ENCODE assay signal across 1 cellular context in genomic region chr17:17811381-17812210, GRCh38.
TF ChIP-seq lines count a peak whose summit lies in the region.

No MANE protein-coding gene starts in this region.

TF ChIP-seq in HepG2, 621 proteins besides CTCF, POLR2A, EP300 and RAD21 (continued from another document and continues in another):
- TF ChIP-seq, protein P1, sequence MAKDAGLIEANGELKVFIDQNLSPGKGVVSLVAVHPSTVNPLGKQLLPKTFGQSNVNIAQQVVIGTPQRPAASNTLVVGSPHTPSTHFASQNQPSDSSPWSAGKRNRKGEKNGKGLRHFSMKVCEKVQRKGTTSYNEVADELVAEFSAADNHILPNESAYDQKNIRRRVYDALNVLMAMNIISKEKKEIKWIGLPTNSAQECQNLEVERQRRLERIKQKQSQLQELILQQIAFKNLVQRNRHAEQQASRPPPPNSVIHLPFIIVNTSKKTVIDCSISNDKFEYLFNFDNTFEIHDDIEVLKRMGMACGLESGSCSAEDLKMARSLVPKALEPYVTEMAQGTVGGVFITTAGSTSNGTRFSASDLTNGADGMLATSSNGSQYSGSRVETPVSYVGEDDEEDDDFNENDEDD (CRISPR knock-in tag; IDR thresholded peaks at IDR 0.05; ENCODE audit: borderline replicate concordance) = 0 out of 2 replicates have a peak, but pooled peaks have one; percentile 38
- TF ChIP-seq, protein P2, sequence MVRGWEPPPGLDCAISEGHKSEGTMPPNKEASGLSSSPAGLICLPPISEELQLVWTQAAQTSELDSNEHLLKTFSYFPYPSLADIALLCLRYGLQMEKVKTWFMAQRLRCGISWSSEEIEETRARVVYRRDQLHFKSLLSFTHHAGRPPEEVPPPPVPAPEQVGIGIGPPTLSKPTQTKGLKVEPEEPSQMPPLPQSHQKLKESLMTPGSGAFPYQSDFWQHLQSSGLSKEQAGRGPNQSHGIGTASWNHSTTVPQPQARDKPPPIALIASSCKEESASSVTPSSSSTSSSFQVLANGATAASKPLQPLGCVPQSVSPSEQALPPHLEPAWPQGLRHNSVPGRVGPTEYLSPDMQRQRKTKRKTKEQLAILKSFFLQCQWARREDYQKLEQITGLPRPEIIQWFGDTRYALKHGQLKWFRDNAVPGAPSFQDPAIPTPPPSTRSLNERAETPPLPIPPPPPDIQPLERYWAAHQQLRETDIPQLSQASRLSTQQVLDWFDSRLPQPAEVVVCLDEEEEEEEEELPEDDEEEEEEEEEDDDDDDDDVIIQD (CRISPR knock-in tag; IDR thresholded peaks at IDR 0.05; ENCODE audit: low read depth) = peak; percentile 74
- TF ChIP-seq SP4 (CRISPR knock-in tag; IDR thresholded peaks at IDR 0.05) (no peak), WIZ (CRISPR knock-in tag; IDR thresholded peaks at IDR 0.05) (no peak), ZNF776 (CRISPR knock-in tag; IDR thresholded peaks at IDR 0.05) (no peak), TCF7L2 (IDR thresholded peaks at IDR 0.05; ENCODE audit: low read depth, low read length) (no peak), GTF3A (CRISPR knock-in tag; conservative IDR thresholded peaks at IDR 0.05) (no peak), GLI4 (CRISPR knock-in tag; IDR thresholded peaks at IDR 0.05; ENCODE audit: borderline replicate concordance) (no peak), REST (IDR thresholded peaks at IDR 0.05; ENCODE audit: borderline replicate concordance in 1 of 2, low read depth in 1 of 2, low read length in 2 of 2) (no peak), ZNF101 (CRISPR knock-in tag; IDR thresholded peaks at IDR 0.05; ENCODE audit: borderline replicate concordance, low read depth) (no peak), SCMH1 (CRISPR knock-in tag; IDR thresholded peaks at IDR 0.05; ENCODE audit: borderline replicate concordance) (no peak), AHDC1 (CRISPR knock-in tag; IDR thresholded peaks at IDR 0.05; ENCODE audit: borderline replicate concordance) (peak; percentile 24; the same call in 1 of the 2 replicates), KLF16 (CRISPR knock-in tag; IDR thresholded peaks at IDR 0.05) (no peak; a peak in 1 of 4 replicates), ZNF18 (CRISPR knock-in tag; IDR thresholded peaks at IDR 0.05; ENCODE audit: insufficient replicate concordance) (peak; percentile 38), SMARCE1 (IDR thresholded peaks at IDR 0.05; ENCODE audit: borderline replicate concordance) (no peak), SPEN (CRISPR knock-in tag; IDR thresholded peaks at IDR 0.05; ENCODE audit: low read depth) (0 out of 2 replicates have a peak, but pooled peaks have one; percentile 25), NCOR1 (IDR thresholded peaks at IDR 0.05; ENCODE audit: borderline replicate concordance, low read length) (0 out of 2 replicates have a peak, but pooled peaks have one; percentile 23), MAFG (CRISPR knock-in tag; IDR thresholded peaks at IDR 0.05) (no peak), HNRNPH1 (optimal IDR thresholded peaks at IDR 0.05; ENCODE audit: low read depth, low read length) (no peak), ZNF33B (CRISPR knock-in tag; IDR thresholded peaks at IDR 0.05) (no peak), ZNF275 (CRISPR knock-in tag; IDR thresholded peaks at IDR 0.05; ENCODE audit: borderline replicate concordance) (no peak), YEATS2 (CRISPR knock-in tag; IDR thresholded peaks at IDR 0.05; ENCODE audit: borderline replicate concordance) (no peak; the same call in 1 of the 2 replicates), ZFP82 (CRISPR knock-in tag; IDR thresholded peaks at IDR 0.05; ENCODE audit: borderline replicate concordance) (0 out of 2 replicates have a peak, but pooled peaks have one; percentile 71), ZNF670 (CRISPR knock-in tag; IDR thresholded peaks at IDR 0.05; ENCODE audit: borderline replicate concordance) (no peak), ZNF44 (CRISPR knock-in tag; IDR thresholded peaks at IDR 0.05) (no peak), ZNF639 (CRISPR knock-in tag; conservative IDR thresholded peaks at IDR 0.05) (no peak), PAF1 (CRISPR knock-in tag; IDR thresholded peaks at IDR 0.05) (no peak; the same call in 1 of the 2 replicates), ATF5 (CRISPR knock-in tag; IDR thresholded peaks at IDR 0.05; ENCODE audit: low read depth) (no peak), ZNF17 (CRISPR knock-in tag; IDR thresholded peaks at IDR 0.05) (no peak), POLR2G (IDR thresholded peaks at IDR 0.05; ENCODE audit: low read depth, low read length) (0 out of 2 replicates have a peak, but pooled peaks have one; percentile 10), AHR (CRISPR knock-in tag; IDR thresholded peaks at IDR 0.05) (no peak), MTA3 (CRISPR knock-in tag; IDR thresholded peaks at IDR 0.05) (no peak), ZSCAN21 (CRISPR knock-in tag; IDR thresholded peaks at IDR 0.05; ENCODE audit: borderline replicate concordance) (no peak), UBTF (CRISPR knock-in tag; IDR thresholded peaks at IDR 0.05) (peak; percentile 64; the same call in 1 of the 2 replicates)
- TF ChIP-seq, protein P3, sequence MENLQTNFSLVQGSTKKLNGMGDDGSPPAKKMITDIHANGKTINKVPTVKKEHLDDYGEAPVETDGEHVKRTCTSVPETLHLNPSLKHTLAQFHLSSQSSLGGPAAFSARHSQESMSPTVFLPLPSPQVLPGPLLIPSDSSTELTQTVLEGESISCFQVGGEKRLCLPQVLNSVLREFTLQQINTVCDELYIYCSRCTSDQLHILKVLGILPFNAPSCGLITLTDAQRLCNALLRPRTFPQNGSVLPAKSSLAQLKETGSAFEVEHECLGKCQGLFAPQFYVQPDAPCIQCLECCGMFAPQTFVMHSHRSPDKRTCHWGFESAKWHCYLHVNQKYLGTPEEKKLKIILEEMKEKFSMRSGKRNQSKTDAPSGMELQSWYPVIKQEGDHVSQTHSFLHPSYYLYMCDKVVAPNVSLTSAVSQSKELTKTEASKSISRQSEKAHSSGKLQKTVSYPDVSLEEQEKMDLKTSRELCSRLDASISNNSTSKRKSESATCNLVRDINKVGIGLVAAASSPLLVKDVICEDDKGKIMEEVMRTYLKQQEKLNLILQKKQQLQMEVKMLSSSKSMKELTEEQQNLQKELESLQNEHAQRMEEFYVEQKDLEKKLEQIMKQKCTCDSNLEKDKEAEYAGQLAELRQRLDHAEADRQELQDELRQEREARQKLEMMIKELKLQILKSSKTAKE (CRISPR knock-in tag; IDR thresholded peaks at IDR 0.05; ENCODE audit: borderline replicate concordance) = no peak
